11 cellular contexts compared by ENCODE assay signal in genomic region chr9:131875828-131876485, GRCh38.
A peak's percentile ranks its signal among the peaks of the same experiment; 100 is the strongest.
DNase-seq lines count a peak whose midpoint lies in the region; ATAC-seq and TF ChIP-seq lines count a peak whose summit lies in the region.
"Had no signal": no experiment of that assay in that cellular context is flagged by ENCODE, and none has a peak within 500 bp of the region (broad histone marks: within the 10 kb centered on the region; RNA-seq: fewer than 3 reads in every experiment).

No MANE protein-coding gene starts in this region.

- POLR2A ChIA-PET in activated CD8-positive, alpha-beta T cell treated with anti-CD3 and anti-CD28 coated beads, Interleukin-2, amount 10 ng/mL, durations not matched to agents 7 days and 5 days (lab: Charles Lee) = interaction anchor here (0.6 kb wide), 1 partner anchor 116 kb away, joined by 3 read pairs; no protein-coding TSS in a partner anchor
- POLR2A ChIA-PET in HEK293T (lab: Yijun Ruan, JAX) = no interaction called here

- no peaks in the 10 kb centered on the region for H3K27me3 Mint-ChIP-seq in activated CD8-positive, alpha-beta T cell treated with anti-CD3 and anti-CD28 coated beads, Interleukin-2, amount 10 ng/mL, durations not matched to agents 7 days and 5 days (ENCODE audit: low read depth)
- H3K27me3 Mint-ChIP-seq: IgD-negative memory B cell had no signal

- H3K9me3 Mint-ChIP-seq in activated CD8-positive, alpha-beta T cell treated with anti-CD3 and anti-CD28 coated beads, Interleukin-2, amount 10 ng/mL, durations not matched to agents 7 days and 5 days (ENCODE audit: insufficient read depth) = no peaks in the 10 kb centered on the region
- H3K9me3 Mint-ChIP-seq: IgD-negative memory B cell had no signal

- peak; percentile 18 for DNase-seq in HK-2 (ENCODE audit: unreplicated experiment)
- peak; percentile 71 for DNase-seq in activated CD8-positive, alpha-beta T cell treated with anti-CD3 and anti-CD28 coated beads, Interleukin-2, amount 10 ng/mL, durations not matched to agents 7 days and 5 days
- DNase-seq in kidney tubule cell (ENCODE audit: low spot score) = peak; percentile 35
- no peak for DNase-seq in OCI-M1 (lab: John Stamatoyannopoulos, UW)
- DNase-seq in NCI-H1092 (lab: John Stamatoyannopoulos, UW) = no peak
- no peak for DNase-seq in HEK293T (ENCODE audit: extremely low spot score)
- DNase-seq: erythroblast, testis had no signal

- ATAC-seq in activated CD8-positive, alpha-beta T cell treated with anti-CD3 and anti-CD28 coated beads, Interleukin-2, amount 10 ng/mL, durations not matched to agents 7 days and 5 days = peak; percentile 80
- no peak for ATAC-seq in HG03280 (IDR thresholded peaks at IDR 0.05; ENCODE audit: unreplicated experiment)

- peak overlapping the region; percentile 31 to 82 (median 69); a peak in 21 of 22 replicates for H3K4me2 ChIP-seq in BLaER1 treated with 17β-estradiol and CSF1 and Interleukin-3, amounts not matched to agents 10 nM and 100 nM

- no peaks in the 10 kb centered on the region for H3K9me3 ChIP-seq in BLaER1 treated with 17β-estradiol and CSF1 and Interleukin-3, amounts not matched to agents 10 nM and 100 nM (replicated peaks in 1 of 11)
- H3K9me3 ChIP-seq: testis had no signal

- CTCF ChIA-PET in activated CD8-positive, alpha-beta T cell treated with anti-CD3 and anti-CD28 coated beads, Interleukin-2, amount 10 ng/mL, durations not matched to agents 7 days and 5 days (lab: Charles Lee) = no interaction called here
- CTCF ChIA-PET in HEK293T (lab: Yijun Ruan, JAX) = no interaction called here

- peaks cover 27 to 63% (median 60%) of the 10 kb centered on the region in 10 experiments for H3K4me1 ChIP-seq in BLaER1 treated with 17β-estradiol and CSF1 and Interleukin-3, amounts not matched to agents 10 nM and 100 nM
- H3K4me1 ChIP-seq: testis had no signal

- peak overlapping the region; percentile 29 for H3K4me3 Mint-ChIP-seq in activated CD8-positive, alpha-beta T cell treated with anti-CD3 and anti-CD28 coated beads, Interleukin-2, amount 10 ng/mL, durations not matched to agents 7 days and 5 days
- H3K4me3 Mint-ChIP-seq: IgD-negative memory B cell had no signal

- H3K4me3 ChIP-seq in BLaER1 treated with 17β-estradiol and CSF1 and Interleukin-3, amounts not matched to agents 10 nM and 100 nM = no peak overlapping the region
- H3K4me3 ChIP-seq: testis had no signal

- no peaks in the 10 kb centered on the region for H3K27me3 ChIP-seq in BLaER1 treated with 17β-estradiol and CSF1 and Interleukin-3, amounts not matched to agents 10 nM and 100 nM
- H3K27me3 ChIP-seq: testis had no signal

- H3K9ac ChIP-seq in BLaER1 treated with 17β-estradiol and CSF1 and Interleukin-3, amounts not matched to agents 10 nM and 100 nM = no peak overlapping the region

- H4K20me1 ChIP-seq in BLaER1 treated with 17β-estradiol and CSF1 and Interleukin-3, amounts not matched to agents 10 nM and 100 nM = peaks cover 0 to 30% (median 0%) of the 10 kb centered on the region in 11 experiments; a peak in 6 of 22 replicates

- peak overlapping the region in 7 of 11 experiments; percentile 24 to 54 (median 38); a peak in 11 of 22 replicates for H3K27ac ChIP-seq in BLaER1 treated with 17β-estradiol and CSF1 and Interleukin-3, amounts not matched to agents 10 nM and 100 nM
- H3K27ac ChIP-seq: testis had no signal

- H3K36me3 Mint-ChIP-seq in activated CD8-positive, alpha-beta T cell treated with anti-CD3 and anti-CD28 coated beads, Interleukin-2, amount 10 ng/mL, durations not matched to agents 7 days and 5 days (ENCODE audit: low read depth) = no peaks in the 10 kb centered on the region

- peaks cover 0 to 11% (median 0%) of the 10 kb centered on the region in 11 experiments; a peak in 3 of 22 replicates for H3K36me3 ChIP-seq in BLaER1 treated with 17β-estradiol and CSF1 and Interleukin-3, amounts not matched to agents 10 nM and 100 nM

- peak overlapping the region; percentile 82 for H3K27ac Mint-ChIP-seq in activated CD8-positive, alpha-beta T cell treated with anti-CD3 and anti-CD28 coated beads, Interleukin-2, amount 10 ng/mL, durations not matched to agents 7 days and 5 days
- H3K27ac Mint-ChIP-seq: IgD-negative memory B cell had no signal

- peaks cover 50% of the 10 kb centered on the region for H3K4me1 Mint-ChIP-seq in activated CD8-positive, alpha-beta T cell treated with anti-CD3 and anti-CD28 coated beads, Interleukin-2, amount 10 ng/mL, durations not matched to agents 7 days and 5 days (ENCODE audit: low read depth)

TF ChIP-seq in HEK293T, 16 proteins besides CTCF, POLR2A, EP300 and RAD21:
- TF ChIP-seq L3MBTL2 (conservative IDR thresholded peaks at IDR 0.05) = no peak
- no peak for TF ChIP-seq FOXA1 (IDR thresholded peaks at IDR 0.05)
- no peak for TF ChIP-seq TARDBP (IDR thresholded peaks at IDR 0.05)
- TF ChIP-seq SUZ12 (IDR thresholded peaks at IDR 0.05) = no peak
- TF ChIP-seq HDGF (IDR thresholded peaks at IDR 0.05; ENCODE audit: borderline replicate concordance) = no peak

Comparison
In these comparisons a context has a peak if more than half of its experiments do, and no peak if none do; other contexts are left out.
1. DNase-seq: peak in HK-2 (single experiment), activated CD8-positive, alpha-beta T cell treated with anti-CD3 and anti-CD28 coated beads, Interleukin-2, amount 10 ng/mL, durations not matched to agents 7 days and 5 days (single experiment) and kidney tubule cell (single experiment); none in OCI-M1 (single experiment), NCI-H1092 (single experiment) and HEK293T (single experiment).